In the genomic region with DNA sequence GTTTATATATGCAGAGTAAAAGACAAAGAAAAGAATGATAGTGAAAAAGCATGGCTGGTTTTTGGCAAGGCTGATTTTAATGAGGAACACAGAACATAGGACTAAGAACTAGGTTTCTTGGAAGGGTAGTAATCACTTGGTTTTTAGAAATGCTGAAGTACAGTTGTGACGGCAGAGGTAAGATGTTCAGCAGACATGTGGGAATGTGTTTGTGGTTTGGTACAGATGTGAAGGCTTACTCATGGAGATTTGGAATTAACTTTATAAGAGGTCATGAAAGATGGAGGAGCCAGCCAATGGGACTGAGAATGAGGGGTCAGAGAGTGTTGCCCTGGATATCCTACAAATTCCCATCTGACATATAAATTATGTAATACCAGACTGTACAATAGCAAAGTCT, we compare ENCODE assay signal across 26 cellular contexts.
"Had no signal": no experiment of that assay in that cellular context is flagged by ENCODE, and none has a peak within 500 bp of the region (broad histone marks: within the 10 kb centered on the region; RNA-seq: fewer than 3 reads in every experiment).

No MANE protein-coding gene starts in this region.

- H3K9ac ChIP-seq: parathyroid adenoma had no signal

- H3K4me3 ChIP-seq: coronary artery, gastroesophageal sphincter, hepatocyte, lung, prostate gland, right lobe of liver, testis, tibial nerve, upper lobe of right lung, vagina had no signal

- H3K79me2 ChIP-seq: hepatocyte, parathyroid adenoma had no signal

- DNase-seq: effector CD4-positive, alpha-beta T cell; endodermal cell; erythroblast; kidney; left cardiac atrium; left ventricle myocardium superior; mesenchymal stem cell; midbrain; naive B cell; occipital lobe; retina; right lobe of liver; stimulated activated CD4-positive, alpha-beta T cell treated with anti-CD3 and anti-CD28 coated beads, Interleukin-2, amount 100 ng/mL, for 24 hours; stimulated activated CD4-positive, alpha-beta T cell treated with anti-CD3 and anti-CD28 coated beads, Interleukin-4, amount 100 ng/mL, for 4 hours; stimulated activated naive B cell treated with anti-CD40 and anti-IgM and Interleukin-4, amounts not matched to agents 10 μg/mL and 1 μg/mL and 100 μg/mL, for 72 hours; stimulated activated naive CD8-positive, alpha-beta T cell treated with anti-CD3 and anti-CD28 coated beads, Interleukin-15, amount 100 ng/mL, for 72 hours; testis; upper lobe of right lung had no signal

- H3K9me3 ChIP-seq: prostate gland, right lobe of liver, testis, upper lobe of right lung, vagina had no signal

- H3K27ac ChIP-seq: coronary artery, gastroesophageal sphincter, hepatocyte, parathyroid adenoma, prostate gland, right lobe of liver, testis, tibial nerve, upper lobe of right lung, vagina had no signal

- H2AFZ ChIP-seq: hepatocyte, parathyroid adenoma had no signal

- H3K27me3 ChIP-seq: gastroesophageal sphincter, hepatocyte, right lobe of liver, testis, tibial nerve, upper lobe of right lung, vagina had no signal

- H3K36me3 ChIP-seq: gastroesophageal sphincter, prostate gland, right lobe of liver, tibial nerve, upper lobe of right lung, vagina had no signal

- H3K4me2 ChIP-seq: hepatocyte had no signal

- H3K4me1 ChIP-seq: gastroesophageal sphincter, parathyroid adenoma, prostate gland, right lobe of liver, testis, tibial nerve, upper lobe of right lung, vagina had no signal

- ATAC-seq: gastroesophageal sphincter; left cardiac atrium; left ventricle myocardium superior; right lobe of liver; stimulated activated naive B cell treated with anti-CD40 and anti-IgM and Interleukin-4, amounts not matched to agents 10 μg/mL and 1 μg/mL and 100 μg/mL, for 72 hours; stimulated activated naive CD8-positive, alpha-beta T cell treated with anti-CD3 and anti-CD28 coated beads, Interleukin-15, amount 100 ng/mL, for 72 hours; upper lobe of right lung had no signal
